ENCODE assay signal across 9 cellular contexts in genomic region chr7:93622036-93622714, GRCh38. TPM values are rescaled to one million over a fixed set of nuclear protein-coding genes. Genes with fewer than 3 reads are reported as not detected.
DNase-seq lines count a peak whose midpoint lies in the region; TF ChIP-seq lines count a peak whose summit lies in the region.
"Had no signal": no experiment of that assay in that cellular context is flagged by ENCODE, and none has a peak within 500 bp of the region (broad histone marks: within the 10 kb centered on the region; RNA-seq: fewer than 3 reads in every experiment).

No MANE protein-coding gene starts in this region.

- H3K9me3 ChIP-seq in testis, result no peaks in the 10 kb centered on the region

- no peaks in the 10 kb centered on the region for H3K36me3 ChIP-seq in testis (ENCODE audit: low read depth, missing control alignments)

- TF ChIP-seq POLR2A in testis (IDR thresholded peaks at IDR 0.05), result no peak

- DNase-seq in AG08396 (ENCODE audit: low spot score) (peak; percentile 24), H4 (ENCODE audit: low spot score) (peak; percentile 74), NCI-H526 (lab: John Stamatoyannopoulos, UW) (peak; percentile 61 to 81), epithelial cell of esophagus (ENCODE audit: low read depth) (peak; percentile 45), testis (peak; percentile 16), T-helper 1 cell (no peak), NCI-H128 (lab: John Stamatoyannopoulos, UW; ENCODE audit: unreplicated experiment) (no peak)
- no peak for DNase-seq in activated CD4-positive, alpha-beta T cell treated with anti-CD3 and anti-CD28 coated beads for 4 hours

- H3K4me1 ChIP-seq in testis, result no peaks in the 10 kb centered on the region

- no peaks in the 10 kb centered on the region for H3K27me3 ChIP-seq in testis

- H3K27ac ChIP-seq in testis, result no peak overlapping the region
- H3K27ac ChIP-seq: epithelial cell of prostate had no signal

- intact Hi-C loops in testis (cut with DNase I; ENCODE audit: low total_unique reads), result no loop called here

- H3K4me3 ChIP-seq in epithelial cell of esophagus (ENCODE audit: low read length) (no peak overlapping the region), testis (no peak overlapping the region)

- 33 to 36% methylated on average over 10 of the region's 10 CpGs for WGBS in testis, 2 donors

- peak; percentile 58 for TF ChIP-seq CTCF in epithelial cell of esophagus (IDR thresholded peaks at IDR 0.05; ENCODE audit: insufficient read depth, low read depth, low read length, missing control alignments)
- TF ChIP-seq CTCF in testis (IDR thresholded peaks at IDR 0.05), result no peak

RNA-seq across cellular contexts. Expression of gene CALCR, which starts 47.7 kb away (rescaled TPM):
- total RNA-seq in H4 (2014; rRNA removed; shearing (Covaris generic)), result not detected in 2 replicates
- under 1 TPM; 0.31 to 0.56 TPM for total RNA-seq in testis
- 0.76 TPM for polyA plus RNA-seq in testis (ENCODE audit: insufficient read depth, low read depth, low replicate concordance)

Comparison
In these comparisons a context has a peak if more than half of its experiments do, and no peak if none do; other contexts are left out.
1. DNase-seq: peak in AG08396 (single experiment), H4 (single experiment), NCI-H526 (2 of 2), epithelial cell of esophagus (single experiment) and testis (single experiment); none in activated CD4-positive, alpha-beta T cell treated with anti-CD3 and anti-CD28 coated beads for 4 hours (0 of 2), T-helper 1 cell (0 of 5) and NCI-H128 (single experiment).